Comparison of ENCODE assay signal across 20 cellular contexts in the genomic region with DNA sequence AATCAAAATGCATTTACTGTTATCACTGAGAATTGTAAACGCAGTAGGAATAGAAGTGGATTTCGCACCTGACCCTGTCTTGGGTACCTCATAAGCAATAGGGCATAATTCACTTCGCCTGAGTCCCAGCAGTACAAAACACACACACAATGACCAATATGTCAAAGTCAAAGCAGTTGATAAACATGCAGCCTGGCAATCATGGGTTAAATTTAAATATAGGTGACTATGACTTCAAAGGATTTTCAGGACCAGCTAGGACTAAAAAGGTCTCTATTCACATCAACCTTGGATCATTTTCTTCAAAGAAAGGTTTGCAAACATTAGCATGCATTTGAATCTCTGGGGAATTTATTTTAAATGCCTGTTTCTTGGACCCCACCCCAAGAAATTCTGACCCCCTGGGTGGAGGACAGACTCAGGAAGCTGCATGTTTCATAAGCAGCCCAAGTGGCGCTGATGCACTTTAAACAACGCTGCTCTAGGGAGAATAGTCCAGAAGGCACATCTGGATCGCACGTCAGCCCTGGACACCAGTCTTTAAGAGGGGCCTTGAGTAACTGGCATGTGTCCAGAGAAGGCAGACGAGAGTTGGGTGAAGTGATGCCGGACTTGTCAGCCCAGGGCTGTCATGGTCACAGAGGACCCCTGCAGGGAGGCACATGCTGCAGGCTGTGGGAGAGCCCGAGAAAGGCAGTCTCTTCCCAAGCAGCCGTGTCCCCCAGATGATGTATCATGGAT. TPM values are rescaled to one million over a fixed set of nuclear protein-coding genes. Genes with fewer than 3 reads are reported as not detected.
DNase-seq lines count a peak whose midpoint lies in the region; ATAC-seq, FAIRE-seq and TF ChIP-seq lines count a peak whose summit lies in the region.
"Had no signal": no experiment of that assay in that cellular context is flagged by ENCODE, and none has a peak within 500 bp of the region (broad histone marks: within the 10 kb centered on the region; RNA-seq: fewer than 3 reads in every experiment).

No MANE protein-coding gene starts in this region.

- H3K79me2 ChIP-seq in keratinocyte (ENCODE audit: control insufficient read depth, insufficient read depth, low read length) = no peaks in the 10 kb centered on the region

- no peak overlapping the region for H2AFZ ChIP-seq in keratinocyte (ENCODE audit: control insufficient read depth, low read length)

- DNase-seq in DMS79 (lab: John Stamatoyannopoulos, UW) (peak; percentile 65), RPMI7951 (ENCODE audit: low read depth) (peak; percentile 66), keratinocyte (ENCODE audit: low read depth, low spot score) (no peak), natural killer cell (no peak), midbrain (lab: John Stamatoyannopoulos, UW) (no peak)
- DNase-seq in NK-92 treated with Interleukin-12 subunit alpha and Interleukin-12 subunit beta, amount 100 ng/mL, for 24 hours (lab: John Stamatoyannopoulos, UW) = no peak
- DNase-seq: activated CD4-positive, alpha-beta T cell treated with anti-CD3 and anti-CD28 coated beads, Interleukin-2, amount 50 U/mL, for 4 hours; activated T-cell treated with anti-CD3 and anti-CD28 coated beads, Interleukin-2, amount 50 U/mL, for 4 hours; hypothalamus; NCI-H1930; NCI-H748 treated with DMSO at 0.1 percent for 48 hours; Peyer's patch; stimulated activated CD8-positive, alpha-beta memory T cell treated with anti-CD3 and anti-CD28 coated beads, Interleukin-4, amount 100 ng/mL, for 48 hours had no signal

- dilution Hi-C loops in keratinocyte (cut with MboI; ENCODE audit: extremely low pct_ligation_motif_present, low sequenced_read_pairs) = no loop called here

- H3K9me3 ChIP-seq in HEK293 (ENCODE audit: control insufficient read depth, insufficient read depth, low read depth, low read length) (no peaks in the 10 kb centered on the region), keratinocyte (ENCODE audit: control insufficient read depth, low read depth, low read length) (no peaks in the 10 kb centered on the region)
- H3K9me3 ChIP-seq: Peyer's patch, prostate gland, vagina had no signal

- no peak overlapping the region for H3K27ac Mint-ChIP-seq in natural killer cell
- H3K27ac Mint-ChIP-seq: activated naive CD4-positive, alpha-beta T cell treated with anti-CD3 and anti-CD28 coated beads, Interleukin-2, amount 50 U/mL, for 72 hours had no signal

- no peaks in the 10 kb centered on the region for H3K9me1 ChIP-seq in keratinocyte (ENCODE audit: control insufficient read depth, extremely low read depth, insufficient read depth, low read length)

- H3K4me1 Mint-ChIP-seq in natural killer cell = peaks cover 14 to 34% of the 10 kb centered on the region in 2 donors

- no peaks in the 10 kb centered on the region for H4K20me1 ChIP-seq in keratinocyte (ENCODE audit: control insufficient read depth, extremely low read depth, insufficient read depth, low read length)

- H3K4me3 ChIP-seq in HEK293 (ENCODE audit: low read depth, low read length) (no peak overlapping the region), keratinocyte (ENCODE audit: control insufficient read depth in 2 of 3, extremely low read depth in 1 of 3, insufficient read depth in 2 of 3, low read depth in 1 of 3, low read length in 3 of 3) (no peak overlapping the region)
- H3K4me3 ChIP-seq: coronary artery, Peyer's patch, prostate gland, vagina had no signal

- H3K27me3 ChIP-seq in keratinocyte (ENCODE audit: control insufficient read depth, extremely low read depth, insufficient read depth, low read length) = no peaks in the 10 kb centered on the region
- H3K27me3 ChIP-seq: Peyer's patch, vagina had no signal

- FAIRE-seq in keratinocyte (lab: Jason Lieb, UNC) = no peak

- no peak for ATAC-seq in natural killer cell
- ATAC-seq: activated T-cell treated with anti-CD3 and anti-CD28 coated beads, Interleukin-2, amount 50 U/mL, for 4 hours; natural killer cell treated with Interleukin-12 subunit alpha and Interleukin-12 subunit beta and Interleukin-15 and Interleukin-18, amount 100 ng/mL, for 72 hours had no signal

- H3K36me3 ChIP-seq in HEK293 (ENCODE audit: control insufficient read depth in 2 of 2, insufficient read depth in 1 of 2, low read length in 2 of 2) (no peaks in the 10 kb centered on the region), keratinocyte (ENCODE audit: control insufficient read depth in 2 of 2, extremely low read depth in 1 of 2, insufficient read depth in 2 of 2, low read length in 2 of 2) (no peaks in the 10 kb centered on the region)
- H3K36me3 ChIP-seq: Peyer's patch, prostate gland, vagina had no signal

- no peaks in the 10 kb centered on the region for H3K27me3 Mint-ChIP-seq in natural killer cell (ENCODE audit: low read depth in 2 of 2)
- H3K27me3 Mint-ChIP-seq: natural killer cell treated with Interleukin-12 subunit alpha and Interleukin-12 subunit beta and Interleukin-15 and Interleukin-18, amount 100 ng/mL, for 72 hours had no signal

- POLR2A ChIA-PET in HEK293 (lab: Yijun Ruan, JAX) = no interaction called here

- TF ChIP-seq CTCF in HEK293 (tag by site-specific recombination; IDR thresholded peaks at IDR 0.05) (no peak), keratinocyte (optimal IDR thresholded peaks at IDR 0.05 in 1 of 3, IDR thresholded peaks at IDR 0.05 in 1 of 3, conservative IDR thresholded peaks at IDR 0.05 in 1 of 3; ENCODE audit: extremely low read depth in 1 of 3, insufficient read depth in 2 of 3, low read length in 3 of 3) (no peak), natural killer cell (IDR thresholded peaks at IDR 0.05) (no peak)

- H3K27ac ChIP-seq in HEK293 (ENCODE audit: extremely low read depth, low read depth, low read length) (no peak overlapping the region), keratinocyte (ENCODE audit: control insufficient read depth, insufficient read depth, low read length) (peak overlapping the region; percentile 44)
- H3K27ac ChIP-seq: coronary artery, prostate gland, vagina had no signal

- intact Hi-C loops in natural killer cell (cut with micrococcal nuclease) = loop anchor here (5.0 kb wide), 1 partner anchor 37 kb away; no protein-coding TSS in a partner anchor

- no peaks in the 10 kb centered on the region for H3K36me3 Mint-ChIP-seq in natural killer cell
- H3K36me3 Mint-ChIP-seq: activated naive CD4-positive, alpha-beta T cell treated with anti-CD3 and anti-CD28 coated beads, Interleukin-2, amount 50 U/mL, for 72 hours; brain; natural killer cell treated with Interleukin-12 subunit alpha and Interleukin-12 subunit beta and Interleukin-15 and Interleukin-18, amount 100 ng/mL, for 72 hours had no signal

- H3K9me3 Mint-ChIP-seq in natural killer cell = peaks cover 0 to 2% of the 10 kb centered on the region in 2 donors
- H3K9me3 Mint-ChIP-seq: activated T-cell treated with anti-CD3 and anti-CD28 coated beads, Interleukin-2, amount 50 U/mL, for 4 hours; brain had no signal

- H3K4me3 Mint-ChIP-seq in natural killer cell = no peak overlapping the region
- H3K4me3 Mint-ChIP-seq: activated T-cell treated with anti-CD3 and anti-CD28 coated beads, Interleukin-2, amount 50 U/mL, for 4 hours; natural killer cell treated with Interleukin-12 subunit alpha and Interleukin-12 subunit beta and Interleukin-15 and Interleukin-18, amount 100 ng/mL, for 72 hours had no signal

- CTCF ChIA-PET in HEK293 (lab: Yijun Ruan, JAX) = no interaction called here

- no peak overlapping the region for H3K9ac ChIP-seq in keratinocyte (ENCODE audit: control insufficient read depth, extremely low read depth, insufficient read depth, low read length)

- no peak overlapping the region for H3K4me2 ChIP-seq in keratinocyte (ENCODE audit: control insufficient read depth, extremely low read depth, insufficient read depth, low read depth, low read length)

- H3K4me1 ChIP-seq in HEK293 (ENCODE audit: control insufficient read depth, insufficient read depth, low read length) = no peaks in the 10 kb centered on the region
- H3K4me1 ChIP-seq in keratinocyte (ENCODE audit: control insufficient read depth, extremely low read depth, insufficient read depth, low read length) = peaks cover 59% of the 10 kb centered on the region
- H3K4me1 ChIP-seq: prostate gland had no signal

TF ChIP-seq in HEK293, 187 proteins besides CTCF, POLR2A, EP300 and RAD21 (continues in another document):
- TF ChIP-seq ZNF335 (tag by site-specific recombination; conservative IDR thresholded peaks at IDR 0.05) = peak; percentile 51
- TF ChIP-seq ZBTB7A (tag by site-specific recombination; IDR thresholded peaks at IDR 0.05; ENCODE audit: low read depth) = no peak
- peak; percentile 72 for TF ChIP-seq GLIS1 (tag by site-specific recombination; IDR thresholded peaks at IDR 0.05)
- 0 out of 2 replicates have a peak, but pooled peaks have one; percentile 36 for TF ChIP-seq ZIC2 (tag by site-specific recombination; IDR thresholded peaks at IDR 0.05)

RNA-seq across cellular contexts. Expression of a gene that starts 55.7 kb away (rescaled TPM):
- total RNA-seq in RPMI7951 (2014; rRNA removed; shearing (Covaris generic)) = 52.5 and 70.9 TPM in 2 replicates
- 45.6 to 69.3 TPM (median 47.6 TPM) in 3 replicates for polyA plus RNA-seq in keratinocyte
- polyA plus RNA-seq in keratinocyte (2011; ENCODE audit: low read depth) = 27.9 TPM
- 28.0 and 66.0 TPM in 2 replicates for polyA plus RNA-seq in keratinocyte (2011; cell fraction: cytosol; rRNA removed)
- polyA plus RNA-seq in keratinocyte (2011; cell fraction: nucleus; rRNA removed) = 28.4 and 38.1 TPM in 2 replicates
- polyA plus RNA-seq in keratinocyte (2012; ENCODE audit: low replicate concordance) = 23.3 and 86.0 TPM in 2 replicates
- 19.0 to 35.2 TPM (median 20.7 TPM) in 3 replicates for polyA minus RNA-seq in keratinocyte
- polyA minus RNA-seq in keratinocyte (2011; cell fraction: cytosol; rRNA and poly(A)+ RNA removed) = 65.8 TPM
- polyA minus RNA-seq in keratinocyte (2011; cell fraction: nucleus; rRNA and poly(A)+ RNA removed) = 11.9 and 12.1 TPM in 2 replicates
- total RNA-seq in natural killer cell = 100 to 1,000 TPM; 804 to 952 (median 855) TPM

Comparison
In these comparisons a context has a peak if more than half of its experiments do, and no peak if none do; other contexts are left out.
1. DNase-seq: peak in DMS79 (single experiment) and RPMI7951 (single experiment); none in keratinocyte (single experiment), NK-92 treated with Interleukin-12 subunit alpha and Interleukin-12 subunit beta, amount 100 ng/mL, for 24 hours (single experiment), natural killer cell (single experiment) and midbrain (single experiment).
2. RNA of a gene that starts 55.7 kb away (total RNA-seq): 804 to 952 TPM in natural killer cell; 52.5 to 70.9 TPM in RPMI7951; every median in the first group is over 10 times any median in the second.